13 cellular contexts compared by ENCODE assay signal in genomic region chr3:31544634-31545033, GRCh38. TPM values are rescaled to one million over a fixed set of nuclear protein-coding genes. Genes with fewer than 3 reads are reported as not detected.
DNase-seq lines count a peak whose midpoint lies in the region; ATAC-seq, FAIRE-seq and TF ChIP-seq lines count a peak whose summit lies in the region.
"Had no signal": no experiment of that assay in that cellular context is flagged by ENCODE, and none has a peak within 500 bp of the region (broad histone marks: within the 10 kb centered on the region; RNA-seq: fewer than 3 reads in every experiment).

No MANE protein-coding gene starts in this region.

- TF ChIP-seq CTCF in fibroblast of mammary gland (conservative IDR thresholded peaks at IDR 0.05; ENCODE audit: control insufficient read depth, insufficient read depth, low read depth, low read length) (no peak), neutrophil (IDR thresholded peaks at IDR 0.05) (no peak)

- no peak overlapping the region for H3K27ac ChIP-seq in CD4-positive, alpha-beta memory T cell (ENCODE audit: low read depth, low read length)
- H3K27ac ChIP-seq in neutrophil = peak overlapping the region; percentile 74
- H3K27ac ChIP-seq: dorsolateral prefrontal cortex, tibial nerve had no signal

- H3K27ac Mint-ChIP-seq in CD4-positive, alpha-beta memory T cell = peak overlapping the region in 3 of 7 donors; percentile 24 to 62 (median 52)

- H3K27me3 Mint-ChIP-seq in CD4-positive, alpha-beta memory T cell = no peaks in the 10 kb centered on the region

- no peaks in the 10 kb centered on the region for H3K36me3 ChIP-seq in CD4-positive, alpha-beta memory T cell (ENCODE audit: insufficient read depth, low read length)
- H3K36me3 ChIP-seq in neutrophil = no peaks in the 10 kb centered on the region

- H3K27me3 ChIP-seq in CD4-positive, alpha-beta memory T cell (ENCODE audit: insufficient read depth, low read length) = no peaks in the 10 kb centered on the region
- H3K27me3 ChIP-seq in neutrophil = no peaks in the 10 kb centered on the region
- H3K27me3 ChIP-seq: dorsolateral prefrontal cortex, tibial nerve had no signal

- no peak for ATAC-seq in HG02623 (IDR thresholded peaks at IDR 0.05; ENCODE audit: unreplicated experiment)

- peaks cover 96% of the 10 kb centered on the region for H3K4me1 ChIP-seq in CD4-positive, alpha-beta memory T cell (ENCODE audit: insufficient read depth, low read length)
- H3K4me1 ChIP-seq in neutrophil (ENCODE audit: control insufficient read depth in 1 of 2, insufficient read depth in 1 of 2, low read depth in 1 of 2, low read length in 1 of 2) = peaks cover 90 to 96% of the 10 kb centered on the region in 2 experiments

- TF ChIP-seq POLR2A in H54 (IDR thresholded peaks at IDR 0.05; ENCODE audit: low read depth, low read length) = no peak

- no peaks in the 10 kb centered on the region for H3K9me3 ChIP-seq in CD4-positive, alpha-beta memory T cell (ENCODE audit: control insufficient read depth in 1 of 2, low read length in 2 of 2)
- H3K9me3 ChIP-seq in neutrophil = no peaks in the 10 kb centered on the region
- H3K9me3 ChIP-seq: tibial nerve had no signal

- H3K9me3 Mint-ChIP-seq in CD4-positive, alpha-beta memory T cell = no peaks in the 10 kb centered on the region
- H3K9me3 Mint-ChIP-seq: neural crest cell had no signal

- intact Hi-C loops in CD4-positive, alpha-beta memory T cell (cut with micrococcal nuclease) = no loop called here

- H3K4me1 Mint-ChIP-seq in CD4-positive, alpha-beta memory T cell = peaks cover 67 to 92% (median 81%) of the 10 kb centered on the region in 4 donors

- POLR2A ChIA-PET in CD4-positive, alpha-beta memory T cell (lab: Charles Lee; ENCODE audit: partially characterized antibody) = interaction anchor here (2.4 to 3.1 kb wide), 2 partner anchors 9 to 12 kb away, joined by 9 to 42 read pairs; partner anchors contain the start of gene STT3B

- H3K36me3 Mint-ChIP-seq in CD4-positive, alpha-beta memory T cell = peaks cover 7 to 15% of the 10 kb centered on the region in 2 donors

- H3K4me3 Mint-ChIP-seq in CD4-positive, alpha-beta memory T cell = peak overlapping the region in 7 of 8 donors; percentile 7 to 63 (median 50)
- H3K4me3 Mint-ChIP-seq: neural crest cell had no signal

- H3K4me3 ChIP-seq in CD4-positive, alpha-beta memory T cell (ENCODE audit: low read length in 2 of 2) = no peak overlapping the region
- H3K4me3 ChIP-seq in fibroblast of mammary gland (ENCODE audit: control insufficient read depth, low read depth, low read length) (no peak overlapping the region), neutrophil (ENCODE audit: low read depth in 1 of 2, low read length in 1 of 2) (peak overlapping the region in 1 of 2 experiments; percentile 29)
- H3K4me3 ChIP-seq: dorsolateral prefrontal cortex, tibial nerve had no signal

- CTCF ChIA-PET in CD4-positive, alpha-beta memory T cell (lab: Charles Lee; ENCODE audit: partially characterized antibody) = interaction anchor here (1.5 to 3.2 kb wide), 2 partner anchors 12 to 13 kb away, joined by 3 to 21 read pairs; partner anchors contain the start of gene STT3B

- DNase-seq in CD4-positive, alpha-beta memory T cell = no peak
- peak; percentile 16 to 46 for DNase-seq in NOMO-1 (lab: John Stamatoyannopoulos, UW; ENCODE audit: unreplicated experiment in 2 of 2)
- DNase-seq in fibroblast of mammary gland (ENCODE audit: low read depth) = peak; percentile 31
- no peak for DNase-seq in H54 (ENCODE audit: insufficient read length, low spot score)
- DNase-seq in globus pallidus (ENCODE audit: low spot score) = no peak
- no peak for DNase-seq in middle frontal gyrus (ENCODE audit: extremely low spot score, low spot score)
- DNase-seq: activated gamma-delta T cell treated with Interleukin-2 at 50 U/mL for 16 hours, dorsolateral prefrontal cortex, NCI-H748 treated with DMSO at 0.1 percent for 48 hours had no signal

- no peak for FAIRE-seq in H54 (lab: Jason Lieb, UNC)

RNA-seq across cellular contexts. Expression of gene STT3B, which starts 11.9 kb away (rescaled TPM):
- total RNA-seq in CD4-positive, alpha-beta memory T cell = 100 to 1,000 TPM; 145 to 154 TPM
- polyA plus RNA-seq in CD4-positive, alpha-beta memory T cell = 100 to 1,000 TPM; 165 to 183 TPM

Comparison
In these comparisons a context has a peak if more than half of its experiments do, and no peak if none do; other contexts are left out.
1. DNase-seq: peak in NOMO-1 (2 of 2) and fibroblast of mammary gland (single experiment); none in CD4-positive, alpha-beta memory T cell (0 of 5), H54 (single experiment), globus pallidus (single experiment) and middle frontal gyrus (single experiment).